Comparison of ENCODE assay signal across 17 cellular contexts in the genomic region with DNA sequence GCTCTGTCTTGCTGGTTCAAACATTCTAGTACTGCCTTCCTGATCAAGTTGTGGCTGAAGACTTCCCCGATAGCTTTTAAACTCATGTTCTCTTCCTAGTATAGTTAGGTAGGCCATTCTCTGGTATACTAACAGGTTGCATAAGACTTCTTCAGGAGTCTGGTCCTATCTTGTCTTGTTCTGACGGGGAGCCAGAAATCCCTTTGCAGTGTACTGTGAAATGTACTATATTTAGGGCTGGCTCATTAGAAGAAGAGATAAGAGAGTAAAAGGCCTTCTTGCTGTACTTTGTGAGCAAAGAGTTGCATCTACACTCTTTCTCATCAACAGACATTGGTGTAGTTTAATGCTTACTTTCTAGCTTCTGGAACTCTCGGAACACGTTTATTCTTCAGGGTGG.
DNase-seq lines count a peak whose midpoint lies in the region; ATAC-seq and TF ChIP-seq lines count a peak whose summit lies in the region.
"Had no signal": no experiment of that assay in that cellular context is flagged by ENCODE, and none has a peak within 500 bp of the region (broad histone marks: within the 10 kb centered on the region; RNA-seq: fewer than 3 reads in every experiment).

No MANE protein-coding gene starts in this region.

- H3K27me3 ChIP-seq in right atrium auricular region (no peaks in the 10 kb centered on the region), heart right ventricle (no peaks in the 10 kb centered on the region)

- DNase-seq in Right ventricle myocardium superior (no peak), right atrium auricular region (ENCODE audit: low spot score) (no peak), heart right ventricle (peak in 1 of 2 donors; percentile 9), left ventricle myocardium superior (no peak), cortex of kidney (lab: John Stamatoyannopoulos, UW) (no peak), A172 (ENCODE audit: low spot score) (no peak)
- DNase-seq: 8988T; C1 segment of cervical spinal cord; Calu3; CD4-positive, alpha-beta memory T cell; COR-L47; DMS153; DND-41; GM23248; H7; HCEC 1CT had no signal

- TF ChIP-seq CTCF in right atrium auricular region (IDR thresholded peaks at IDR 0.05) (no peak), heart right ventricle (IDR thresholded peaks at IDR 0.05) (no peak)

- H3K36me3 ChIP-seq in right atrium auricular region (no peaks in the 10 kb centered on the region), heart right ventricle (no peaks in the 10 kb centered on the region)

- H3K4me1 ChIP-seq in right atrium auricular region = no peaks in the 10 kb centered on the region
- H3K4me1 ChIP-seq in heart right ventricle = peaks cover 0 to 9% (median 0%) of the 10 kb centered on the region in 9 donors

- 63 to 66% methylated on average over 4 of the region's 4 CpGs for WGBS in heart right ventricle, 2 donors

- intact Hi-C loops in Right ventricle myocardium superior (cut with DNase I) = no loop called here
- intact Hi-C loops in heart right ventricle (cut with DNase I) = no loop called here
- intact Hi-C loops in left ventricle myocardium superior (cut with micrococcal nuclease) = no loop called here

- ATAC-seq in Right ventricle myocardium superior (ENCODE audit: poor library complexity) (peak; percentile 88), heart right ventricle (peak in 7 of 8 donors; percentile 42 to 94 (median 87)), left ventricle myocardium superior (peak; percentile 94), GM18873 (IDR thresholded peaks at IDR 0.05; ENCODE audit: low FRiP score, unreplicated experiment) (no peak)

- no peaks in the 10 kb centered on the region for H3K9me3 ChIP-seq in right atrium auricular region
- H3K9me3 ChIP-seq in heart right ventricle = no peaks in the 10 kb centered on the region

- no peak overlapping the region for H3K4me3 ChIP-seq in right atrium auricular region
- no peak overlapping the region for H3K4me3 ChIP-seq in heart right ventricle
- H3K4me3 ChIP-seq: GM23248 had no signal

- H3K27ac ChIP-seq in right atrium auricular region (peak overlapping the region in 1 of 2 donors; percentile 16), heart right ventricle (no peak overlapping the region)
- H3K27ac ChIP-seq: GM23248 had no signal
